Comparison of ENCODE assay signal across 8 cellular contexts in genomic region chr1:33349778-33350610, GRCh38. TPM values are rescaled to one million over a fixed set of nuclear protein-coding genes. Genes with fewer than 3 reads are reported as not detected.
DNase-seq lines count a peak whose midpoint lies in the region; ATAC-seq and TF ChIP-seq lines count a peak whose summit lies in the region.

No MANE protein-coding gene starts in this region.

- in situ Hi-C loops in GM18951 (cut with MboI; ENCODE audit: low sequenced_read_pairs, unreplicated experiment): no loop called here

- no peak for DNase-seq in AG09309 (ENCODE audit: low read depth)
- DNase-seq in NCI-H226: peak; percentile 76
- DNase-seq in activated CD4-positive, alpha-beta T cell treated with anti-CD3 and anti-CD28 coated beads for 1 hour: peak; percentile 66
- peak; percentile 96 for DNase-seq in cerebellum (ENCODE audit: low spot score)
- DNase-seq in kidney tubule cell (ENCODE audit: low spot score): peak; percentile 90
- peak; percentile 54 to 65 for DNase-seq in stimulated activated CD4-positive, alpha-beta T cell treated with anti-CD3 and anti-CD28 coated beads, Interleukin-1b, Interleukin-23, amount 100 ng/mL, for 1 hour (ENCODE audit: low read depth in 2 of 2)

- ATAC-seq in HG03135 (IDR thresholded peaks at IDR 0.05; ENCODE audit: unreplicated experiment): peak; percentile 72

- peak; percentile 82 for TF ChIP-seq POLR2A in GM18951 (IDR thresholded peaks at IDR 0.05; ENCODE audit: extremely low read depth, insufficient read depth, insufficient read length)

- peak overlapping the region; percentile 71 for H3K4me3 ChIP-seq in AG09309 (ENCODE audit: control insufficient read depth, low read depth, low read length)

- no peak for TF ChIP-seq CTCF in AG09309 (IDR thresholded peaks at IDR 0.05; ENCODE audit: control insufficient read depth, insufficient read depth, low read depth, low read length, missing control alignments)

RNA-seq across cellular contexts. Expression of gene A3GALT2, which starts 29.1 kb away (rescaled TPM):
- not detected for total RNA-seq in cerebellum
